In the genomic region with DNA sequence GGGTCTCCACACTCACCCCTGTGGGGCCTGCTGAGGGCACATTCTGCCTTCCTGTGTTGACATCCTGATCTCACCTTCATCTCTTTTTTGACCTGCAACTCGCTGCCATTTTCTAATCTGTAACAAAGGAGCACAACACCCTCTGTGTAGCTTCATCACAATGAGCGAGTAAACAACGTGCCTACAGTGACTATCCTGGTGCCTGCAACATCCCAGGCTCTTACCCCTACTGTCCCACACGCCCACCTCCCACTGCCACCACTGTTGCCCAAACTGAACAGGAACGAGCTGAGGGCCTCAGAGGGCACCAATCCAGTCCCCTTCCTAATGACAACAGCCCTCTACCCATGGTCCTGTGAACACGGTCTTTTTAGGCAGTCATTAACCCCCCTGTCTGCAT, we compare ENCODE assay signal across 1 cellular context.
TF ChIP-seq lines count a peak whose summit lies in the region.

No MANE protein-coding gene starts in this region.

TF ChIP-seq in GM23338, 12 proteins besides CTCF, POLR2A, EP300 and RAD21 (continued from another document):
- TF ChIP-seq, protein P1, sequence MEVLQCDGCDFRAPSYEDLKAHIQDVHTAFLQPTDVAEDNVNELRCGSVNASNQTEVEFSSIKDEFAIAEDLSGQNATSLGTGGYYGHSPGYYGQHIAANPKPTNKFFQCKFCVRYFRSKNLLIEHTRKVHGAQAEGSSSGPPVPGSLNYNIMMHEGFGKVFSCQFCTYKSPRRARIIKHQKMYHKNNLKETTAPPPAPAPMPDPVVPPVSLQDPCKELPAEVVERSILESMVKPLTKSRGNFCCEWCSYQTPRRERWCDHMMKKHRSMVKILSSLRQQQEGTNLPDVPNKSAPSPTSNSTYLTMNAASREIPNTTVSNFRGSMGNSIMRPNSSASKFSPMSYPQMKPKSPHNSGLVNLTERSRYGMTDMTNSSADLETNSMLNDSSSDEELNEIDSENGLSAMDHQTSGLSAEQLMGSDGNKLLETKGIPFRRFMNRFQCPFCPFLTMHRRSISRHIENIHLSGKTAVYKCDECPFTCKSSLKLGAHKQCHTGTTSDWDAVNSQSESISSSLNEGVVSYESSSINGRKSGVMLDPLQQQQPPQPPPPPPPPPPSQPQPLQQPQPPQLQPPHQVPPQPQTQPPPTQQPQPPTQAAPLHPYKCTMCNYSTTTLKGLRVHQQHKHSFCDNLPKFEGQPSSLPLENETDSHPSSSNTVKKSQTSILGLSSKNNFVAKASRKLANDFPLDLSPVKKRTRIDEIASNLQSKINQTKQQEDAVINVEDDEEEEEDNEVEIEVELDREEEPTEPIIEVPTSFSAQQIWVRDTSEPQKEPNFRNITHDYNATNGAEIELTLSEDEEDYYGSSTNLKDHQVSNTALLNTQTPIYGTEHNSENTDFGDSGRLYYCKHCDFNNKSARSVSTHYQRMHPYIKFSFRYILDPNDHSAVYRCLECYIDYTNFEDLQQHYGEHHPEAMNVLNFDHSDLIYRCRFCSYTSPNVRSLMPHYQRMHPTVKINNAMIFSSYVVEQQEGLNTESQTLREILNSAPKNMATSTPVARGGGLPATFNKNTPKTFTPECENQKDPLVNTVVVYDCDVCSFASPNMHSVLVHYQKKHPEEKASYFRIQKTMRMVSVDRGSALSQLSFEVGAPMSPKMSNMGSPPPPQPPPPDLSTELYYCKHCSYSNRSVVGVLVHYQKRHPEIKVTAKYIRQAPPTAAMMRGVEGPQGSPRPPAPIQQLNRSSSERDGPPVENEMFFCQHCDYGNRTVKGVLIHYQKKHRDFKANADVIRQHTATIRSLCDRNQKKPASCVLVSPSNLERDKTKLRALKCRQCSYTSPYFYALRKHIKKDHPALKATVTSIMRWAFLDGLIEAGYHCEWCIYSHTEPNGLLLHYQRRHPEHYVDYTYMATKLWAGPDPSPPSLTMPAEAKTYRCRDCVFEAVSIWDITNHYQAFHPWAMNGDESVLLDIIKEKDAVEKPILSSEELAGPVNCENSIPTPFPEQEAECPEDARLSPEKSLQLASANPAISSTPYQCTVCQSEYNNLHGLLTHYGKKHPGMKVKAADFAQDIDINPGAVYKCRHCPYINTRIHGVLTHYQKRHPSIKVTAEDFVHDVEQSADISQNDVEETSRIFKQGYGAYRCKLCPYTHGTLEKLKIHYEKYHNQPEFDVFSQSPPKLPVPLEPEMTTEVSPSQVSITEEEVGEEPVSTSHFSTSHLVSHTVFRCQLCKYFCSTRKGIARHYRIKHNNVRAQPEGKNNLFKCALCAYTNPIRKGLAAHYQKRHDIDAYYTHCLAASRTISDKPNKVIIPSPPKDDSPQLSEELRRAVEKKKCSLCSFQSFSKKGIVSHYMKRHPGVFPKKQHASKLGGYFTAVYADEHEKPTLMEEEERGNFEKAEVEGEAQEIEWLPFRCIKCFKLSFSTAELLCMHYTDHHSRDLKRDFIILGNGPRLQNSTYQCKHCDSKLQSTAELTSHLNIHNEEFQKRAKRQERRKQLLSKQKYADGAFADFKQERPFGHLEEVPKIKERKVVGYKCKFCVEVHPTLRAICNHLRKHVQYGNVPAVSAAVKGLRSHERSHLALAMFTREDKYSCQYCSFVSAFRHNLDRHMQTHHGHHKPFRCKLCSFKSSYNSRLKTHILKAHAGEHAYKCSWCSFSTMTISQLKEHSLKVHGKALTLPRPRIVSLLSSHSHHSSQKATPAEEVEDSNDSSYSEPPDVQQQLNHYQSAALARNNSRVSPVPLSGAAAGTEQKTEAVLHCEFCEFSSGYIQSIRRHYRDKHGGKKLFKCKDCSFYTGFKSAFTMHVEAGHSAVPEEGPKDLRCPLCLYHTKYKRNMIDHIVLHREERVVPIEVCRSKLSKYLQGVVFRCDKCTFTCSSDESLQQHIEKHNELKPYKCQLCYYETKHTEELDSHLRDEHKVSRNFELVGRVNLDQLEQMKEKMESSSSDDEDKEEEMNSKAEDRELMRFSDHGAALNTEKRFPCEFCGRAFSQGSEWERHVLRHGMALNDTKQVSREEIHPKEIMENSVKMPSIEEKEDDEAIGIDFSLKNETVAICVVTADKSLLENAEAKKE (CRISPR knock-in tag; IDR thresholded peaks at IDR 0.05) = no peak
- TF ChIP-seq NANOG (IDR thresholded peaks at IDR 0.05; ENCODE audit: borderline replicate concordance) = no peak
- TF ChIP-seq JUNB (IDR thresholded peaks at IDR 0.05; ENCODE audit: unreplicated experiment) = no peak
- TF ChIP-seq EZH2phosphoT487 (IDR thresholded peaks at IDR 0.05; ENCODE audit: unreplicated experiment) = no peak
- no peak for TF ChIP-seq EZH2 (IDR thresholded peaks at IDR 0.05; ENCODE audit: low read depth, unreplicated experiment)
- no peak for TF ChIP-seq POLR2AphosphoS5 (IDR thresholded peaks at IDR 0.05; ENCODE audit: low read depth)
- TF ChIP-seq, protein P2, sequence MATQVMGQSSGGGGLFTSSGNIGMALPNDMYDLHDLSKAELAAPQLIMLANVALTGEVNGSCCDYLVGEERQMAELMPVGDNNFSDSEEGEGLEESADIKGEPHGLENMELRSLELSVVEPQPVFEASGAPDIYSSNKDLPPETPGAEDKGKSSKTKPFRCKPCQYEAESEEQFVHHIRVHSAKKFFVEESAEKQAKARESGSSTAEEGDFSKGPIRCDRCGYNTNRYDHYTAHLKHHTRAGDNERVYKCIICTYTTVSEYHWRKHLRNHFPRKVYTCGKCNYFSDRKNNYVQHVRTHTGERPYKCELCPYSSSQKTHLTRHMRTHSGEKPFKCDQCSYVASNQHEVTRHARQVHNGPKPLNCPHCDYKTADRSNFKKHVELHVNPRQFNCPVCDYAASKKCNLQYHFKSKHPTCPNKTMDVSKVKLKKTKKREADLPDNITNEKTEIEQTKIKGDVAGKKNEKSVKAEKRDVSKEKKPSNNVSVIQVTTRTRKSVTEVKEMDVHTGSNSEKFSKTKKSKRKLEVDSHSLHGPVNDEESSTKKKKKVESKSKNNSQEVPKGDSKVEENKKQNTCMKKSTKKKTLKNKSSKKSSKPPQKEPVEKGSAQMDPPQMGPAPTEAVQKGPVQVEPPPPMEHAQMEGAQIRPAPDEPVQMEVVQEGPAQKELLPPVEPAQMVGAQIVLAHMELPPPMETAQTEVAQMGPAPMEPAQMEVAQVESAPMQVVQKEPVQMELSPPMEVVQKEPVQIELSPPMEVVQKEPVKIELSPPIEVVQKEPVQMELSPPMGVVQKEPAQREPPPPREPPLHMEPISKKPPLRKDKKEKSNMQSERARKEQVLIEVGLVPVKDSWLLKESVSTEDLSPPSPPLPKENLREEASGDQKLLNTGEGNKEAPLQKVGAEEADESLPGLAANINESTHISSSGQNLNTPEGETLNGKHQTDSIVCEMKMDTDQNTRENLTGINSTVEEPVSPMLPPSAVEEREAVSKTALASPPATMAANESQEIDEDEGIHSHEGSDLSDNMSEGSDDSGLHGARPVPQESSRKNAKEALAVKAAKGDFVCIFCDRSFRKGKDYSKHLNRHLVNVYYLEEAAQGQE (IDR thresholded peaks at IDR 0.05; ENCODE audit: unreplicated experiment) = no peak
- TF ChIP-seq ZNF114 (CRISPR knock-in tag; IDR thresholded peaks at IDR 0.05) = no peak
